In genomic region chr15:35465763-35466162, GRCh38 we compare ENCODE assay signal across 25 cellular contexts.
DNase-seq lines count a peak whose midpoint lies in the region; ATAC-seq and TF ChIP-seq lines count a peak whose summit lies in the region.
"Had no signal": no experiment of that assay in that cellular context is flagged by ENCODE, and none has a peak within 500 bp of the region (broad histone marks: within the 10 kb centered on the region; RNA-seq: fewer than 3 reads in every experiment).

No MANE protein-coding gene starts in this region.

- H3K79me2 ChIP-seq in mesendoderm (ENCODE audit: control insufficient read depth, insufficient read depth, low read length): no peaks in the 10 kb centered on the region

- no peak overlapping the region for H2AFZ ChIP-seq in IMR-90 (replicated peaks; ENCODE audit: low read length, poor library complexity)

- no peak overlapping the region for H2AK9ac ChIP-seq in IMR-90 (replicated peaks; ENCODE audit: low read depth, low read length, poor library complexity)

- H3K36me3 ChIP-seq in IMR-90 (ENCODE audit: control insufficient read depth, insufficient read depth, low read length) (no peaks in the 10 kb centered on the region), mesendoderm (ENCODE audit: control insufficient read depth, insufficient read depth, low read length) (no peaks in the 10 kb centered on the region), gastroesophageal sphincter (no peaks in the 10 kb centered on the region)
- H3K36me3 ChIP-seq: BE2C, BLaER1 had no signal

- H3K79me1 ChIP-seq in IMR-90 (ENCODE audit: low read depth in 1 of 2, low read length in 2 of 2) (no peaks in the 10 kb centered on the region; a peak in 1 of 4 replicates), mesendoderm (ENCODE audit: low read length) (no peaks in the 10 kb centered on the region)

- H2BK5ac ChIP-seq in IMR-90 (ENCODE audit: low read depth, low read length, poor library complexity, severe bottlenecking) (no peak overlapping the region), mesendoderm (ENCODE audit: low read length) (no peak overlapping the region)

- H3K4ac ChIP-seq in IMR-90 (ENCODE audit: low read depth, low read length): no peak overlapping the region
- no peak overlapping the region for H3K4ac ChIP-seq in mesendoderm (ENCODE audit: low read depth, low read length)

- H3K56ac ChIP-seq in IMR-90 (ENCODE audit: extremely low read depth, insufficient read depth, low read length) (no peak overlapping the region), mesendoderm (ENCODE audit: low read length) (no peak overlapping the region)

- H2BK120ac ChIP-seq in IMR-90 (ENCODE audit: low read depth, low read length) (no peak overlapping the region), mesendoderm (ENCODE audit: low read depth, low read length) (no peak overlapping the region)

- no peak for TF ChIP-seq RAD21 in IMR-90 (IDR thresholded peaks at IDR 0.05; ENCODE audit: low read length)

- H4K91ac ChIP-seq in IMR-90 (ENCODE audit: insufficient read depth, low read depth, low read length): no peak overlapping the region

- dilution Hi-C loops in IMR-90 (cut with HindIII; ENCODE audit: low sequenced_read_pairs, unreplicated experiment): no loop called here

- intact Hi-C loops in IMR-90 (cut with micrococcal nuclease): no loop called here

- in situ Hi-C loops in IMR-90 (cut with MboI; ENCODE audit: low sequenced_read_pairs): no loop called here

- H2AK5ac ChIP-seq in IMR-90 (ENCODE audit: low read depth, low read length) (no peak overlapping the region), mesendoderm (ENCODE audit: low read length) (no peak overlapping the region)

- H3K18ac ChIP-seq in IMR-90 (ENCODE audit: low read depth, low read length) (no peak overlapping the region), mesendoderm (ENCODE audit: low read length) (no peak overlapping the region)

- H3K9me1 ChIP-seq in IMR-90 (ENCODE audit: insufficient read depth, low read length): no peaks in the 10 kb centered on the region

- no peak overlapping the region for H4K5ac ChIP-seq in IMR-90 (ENCODE audit: low read depth, low read length)
- H4K5ac ChIP-seq in mesendoderm (ENCODE audit: low read length): no peak overlapping the region

- TF ChIP-seq POLR2A in IMR-90 (IDR thresholded peaks at IDR 0.05; ENCODE audit: low read depth, low read length) (no peak), gastroesophageal sphincter (IDR thresholded peaks at IDR 0.05) (no peak)

- POLR2A ChIA-PET in IMR-90 (lab: Charles Lee; ENCODE audit: unreplicated experiment): no interaction called here

- no peaks in the 10 kb centered on the region for H3K9me3 ChIP-seq in IMR-90 (ENCODE audit: control insufficient read depth, insufficient read depth, low read length)
- H3K9me3 ChIP-seq in gastroesophageal sphincter: no peaks in the 10 kb centered on the region
- H3K9me3 ChIP-seq: BE2C, BLaER1 had no signal

- H3K4me2 ChIP-seq in IMR-90 (ENCODE audit: low read depth, low read length) (no peak overlapping the region), mesendoderm (ENCODE audit: low read length) (no peak overlapping the region)
- H3K4me2 ChIP-seq: BLaER1 had no signal

- no peak overlapping the region for H3K9ac ChIP-seq in IMR-90 (ENCODE audit: low read depth, low read length)
- H3K9ac ChIP-seq in mesendoderm (ENCODE audit: low read length): no peak overlapping the region
- H3K9ac ChIP-seq: BLaER1 had no signal

- BruUV-seq in IMR-90 (replicated peaks; lab: Mats Ljungman, UMichigan): no TSS peak

- H3K23ac ChIP-seq in IMR-90 (ENCODE audit: low read depth, low read length) (no peak overlapping the region), mesendoderm (ENCODE audit: low read length) (no peak overlapping the region)

- TF ChIP-seq CTCF in IMR-90 (conservative IDR thresholded peaks at IDR 0.05; ENCODE audit: low read depth, low read length): no peak
- TF ChIP-seq CTCF in choroid plexus epithelial cell (conservative IDR thresholded peaks at IDR 0.05; ENCODE audit: low read depth, low read length): no peak
- TF ChIP-seq CTCF in gastroesophageal sphincter (IDR thresholded peaks at IDR 0.05): no peak

- H3K27me3 ChIP-seq in IMR-90 (ENCODE audit: control insufficient read depth, insufficient read depth, low read length) (no peaks in the 10 kb centered on the region), mesendoderm (ENCODE audit: insufficient read depth, low read length, poor library complexity) (no peaks in the 10 kb centered on the region), gastroesophageal sphincter (no peaks in the 10 kb centered on the region)
- H3K27me3 ChIP-seq: BE2C, BLaER1 had no signal

- H3K14ac ChIP-seq in IMR-90 (replicated peaks; ENCODE audit: low read depth, low read length): peak overlapping the region; percentile 79; the same call in 1 of the 2 replicates

- no peak overlapping the region for H3K4me3 ChIP-seq in IMR-90 (ENCODE audit: insufficient read depth, low read depth, low read length)
- H3K4me3 ChIP-seq in choroid plexus epithelial cell (ENCODE audit: low read depth, low read length): no peak overlapping the region
- H3K4me3 ChIP-seq in mesendoderm (ENCODE audit: low read length): no peak overlapping the region
- H3K4me3 ChIP-seq in gastroesophageal sphincter: no peak overlapping the region
- H3K4me3 ChIP-seq: BLaER1, GM12878 had no signal

- H2BK20ac ChIP-seq in IMR-90 (ENCODE audit: low read depth, low read length): no peak overlapping the region

- H3K4me1 ChIP-seq in IMR-90 (ENCODE audit: control insufficient read depth, insufficient read depth, low read length): peaks cover 2% of the 10 kb centered on the region; the same call in 1 of the 2 replicates
- no peaks in the 10 kb centered on the region for H3K4me1 ChIP-seq in mesendoderm (ENCODE audit: control insufficient read depth, low read depth, low read length)
- H3K4me1 ChIP-seq in gastroesophageal sphincter: no peaks in the 10 kb centered on the region
- H3K4me1 ChIP-seq: BE2C, BLaER1 had no signal

- H2BK15ac ChIP-seq in IMR-90 (ENCODE audit: low read depth, low read length): no peak overlapping the region
- no peak overlapping the region for H2BK15ac ChIP-seq in mesendoderm (replicated peaks; ENCODE audit: low read depth)

- H3K27ac ChIP-seq in IMR-90 (ENCODE audit: insufficient read depth, low read length): no peak overlapping the region
- H3K27ac ChIP-seq in mesendoderm (ENCODE audit: low read depth, low read length): no peak overlapping the region
- H3K27ac ChIP-seq in gastroesophageal sphincter: no peak overlapping the region
- H3K27ac ChIP-seq: BLaER1 had no signal

- no peak for TF ChIP-seq EP300 in gastroesophageal sphincter (IDR thresholded peaks at IDR 0.05)

- H4K20me1 ChIP-seq in IMR-90 (ENCODE audit: insufficient read depth, low read length): no peaks in the 10 kb centered on the region
- H4K20me1 ChIP-seq: BLaER1 had no signal

- ATAC-seq in IMR-90 (ENCODE audit: low read depth) (peak; percentile 57; the same call in 1 of the 2 replicates), GM18520 (IDR thresholded peaks at IDR 0.05; ENCODE audit: unreplicated experiment) (no peak), gastroesophageal sphincter (no peak)
- ATAC-seq: GM12878 had no signal

- peak; percentile 68 for DNase-seq in IMR-90
- DNase-seq in choroid plexus epithelial cell (ENCODE audit: low read depth): peak; percentile 38
- DNase-seq in fibroblast of peridontal ligament (ENCODE audit: extremely low read depth): peak; percentile 28
- peak; percentile 27 for DNase-seq in mesendoderm
- DNase-seq in stimulated activated CD4-positive, alpha-beta T cell treated with anti-CD3 and anti-CD28 coated beads, Interleukin-4, amount 100 ng/mL, for 24 hours: no peak
- DNase-seq in NCI-H2196 (lab: John Stamatoyannopoulos, UW; ENCODE audit: unreplicated experiment): no peak
- DNase-seq: 8988T; ACHN; BE2C; C1 segment of cervical spinal cord; CD4-positive, alpha-beta memory T cell; CD4-positive, CD25-positive, alpha-beta regulatory T cell; CD8-positive, alpha-beta memory T cell; COR-L47; DMS 273 treated with DMSO at 0.1 percent for 48 hours; DMS153; DMS53; DMS79; DND-41; EL; GDM1 had no signal

- H4K8ac ChIP-seq in IMR-90 (ENCODE audit: low read depth in 2 of 2, low read length in 2 of 2) (no peak overlapping the region), mesendoderm (ENCODE audit: low read depth, low read length) (no peak overlapping the region)

- CTCF ChIA-PET in IMR-90 (lab: Yijun Ruan, JAX): no interaction called here

TF ChIP-seq in IMR-90, 13 proteins besides CTCF, POLR2A, EP300 and RAD21:
- peak; percentile 41; the same call in 1 of the 2 replicates for TF ChIP-seq CEBPB (IDR thresholded peaks at IDR 0.05; ENCODE audit: low read depth, low read length)
- TF ChIP-seq BHLHE40 (IDR thresholded peaks at IDR 0.05; ENCODE audit: low read depth, low read length): no peak

Comparison
In these comparisons a context has a peak if more than half of its experiments do, and no peak if none do; other contexts are left out.
1. DNase-seq: peak in IMR-90 (single experiment), choroid plexus epithelial cell (single experiment), fibroblast of peridontal ligament (single experiment) and mesendoderm (single experiment); none in stimulated activated CD4-positive, alpha-beta T cell treated with anti-CD3 and anti-CD28 coated beads, Interleukin-4, amount 100 ng/mL, for 24 hours (single experiment) and NCI-H2196 (single experiment).